In the genomic region with DNA sequence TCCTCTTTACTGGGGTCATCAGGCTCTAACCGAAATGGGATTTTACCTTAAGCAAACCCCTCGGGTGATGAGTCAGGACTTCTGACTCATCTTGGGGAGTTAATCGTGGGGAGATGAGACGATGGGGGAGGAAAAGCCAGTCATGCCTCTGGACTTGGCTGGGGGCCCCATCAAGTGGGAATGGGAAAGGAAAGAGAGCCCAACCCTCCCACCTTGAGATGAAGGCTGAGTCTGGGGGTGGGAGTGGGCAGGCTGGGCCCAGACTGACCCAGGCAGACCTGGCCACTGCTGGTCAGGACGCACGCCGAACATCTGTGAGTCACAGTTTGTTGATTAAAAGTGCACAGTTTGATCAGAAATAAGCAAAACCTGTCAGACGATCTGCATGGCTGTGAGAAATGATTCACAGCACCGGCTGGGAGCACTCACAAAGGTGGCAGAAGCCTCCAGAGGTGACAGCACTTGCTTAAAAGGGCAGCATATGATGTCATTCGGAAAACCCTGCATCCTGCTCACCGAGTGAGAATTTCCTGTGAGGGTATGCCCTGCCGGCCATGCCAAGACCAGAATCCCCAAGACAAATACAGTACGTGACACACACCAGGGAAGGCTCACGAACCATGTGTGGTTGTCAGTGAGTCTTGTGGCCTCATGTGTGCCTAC, we compare ENCODE assay signal across 1 cellular context.
A peak's percentile ranks its signal among the peaks of the same experiment; 100 is the strongest.
TF ChIP-seq lines count a peak whose summit lies in the region.

No MANE protein-coding gene starts in this region.

TF ChIP-seq in K562, 482 proteins besides CTCF, POLR2A, EP300 and RAD21 (continued from another document):
- TF ChIP-seq, protein P1, sequence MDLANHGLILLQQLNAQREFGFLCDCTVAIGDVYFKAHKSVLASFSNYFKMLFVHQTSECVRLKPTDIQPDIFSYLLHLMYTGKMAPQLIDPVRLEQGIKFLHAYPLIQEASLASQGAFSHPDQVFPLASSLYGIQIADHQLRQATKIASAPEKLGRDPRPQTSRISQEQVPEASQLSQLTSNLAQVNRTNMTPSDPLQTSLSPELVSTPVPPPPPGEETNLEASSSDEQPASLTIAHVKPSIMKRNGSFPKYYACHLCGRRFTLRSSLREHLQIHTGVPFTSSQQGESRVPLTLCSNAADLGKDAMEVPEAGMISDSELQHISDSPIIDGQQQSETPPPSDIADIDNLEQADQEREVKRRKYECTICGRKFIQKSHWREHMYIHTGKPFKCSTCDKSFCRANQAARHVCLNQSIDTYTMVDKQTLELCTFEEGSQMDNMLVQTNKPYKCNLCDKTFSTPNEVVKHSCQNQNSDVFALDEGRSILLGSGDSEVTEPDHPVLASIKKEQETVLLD (IDR thresholded peaks at IDR 0.05), result peak; percentile 74; the same call in 1 of the 2 replicates
- TF ChIP-seq, protein P2, sequence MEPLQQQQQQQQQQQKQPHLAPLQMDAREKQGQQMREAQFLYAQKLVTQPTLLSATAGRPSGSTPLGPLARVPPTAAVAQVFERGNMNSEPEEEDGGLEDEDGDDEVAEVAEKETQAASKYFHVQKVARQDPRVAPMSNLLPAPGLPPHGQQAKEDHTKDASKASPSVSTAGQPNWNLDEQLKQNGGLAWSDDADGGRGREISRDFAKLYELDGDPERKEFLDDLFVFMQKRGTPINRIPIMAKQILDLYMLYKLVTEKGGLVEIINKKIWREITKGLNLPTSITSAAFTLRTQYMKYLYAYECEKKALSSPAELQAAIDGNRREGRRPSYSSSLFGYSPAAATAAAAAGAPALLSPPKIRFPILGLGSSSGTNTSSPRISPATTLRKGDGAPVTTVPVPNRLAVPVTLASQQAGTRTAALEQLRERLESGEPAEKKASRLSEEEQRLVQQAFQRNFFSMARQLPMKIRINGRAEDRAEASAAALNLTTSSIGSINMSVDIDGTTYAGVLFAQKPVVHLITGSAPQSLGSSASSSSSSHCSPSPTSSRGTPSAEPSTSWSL (CRISPR knock-in tag; IDR thresholded peaks at IDR 0.05; ENCODE audit: borderline replicate concordance), result no peak
- TF ChIP-seq, protein P3, sequence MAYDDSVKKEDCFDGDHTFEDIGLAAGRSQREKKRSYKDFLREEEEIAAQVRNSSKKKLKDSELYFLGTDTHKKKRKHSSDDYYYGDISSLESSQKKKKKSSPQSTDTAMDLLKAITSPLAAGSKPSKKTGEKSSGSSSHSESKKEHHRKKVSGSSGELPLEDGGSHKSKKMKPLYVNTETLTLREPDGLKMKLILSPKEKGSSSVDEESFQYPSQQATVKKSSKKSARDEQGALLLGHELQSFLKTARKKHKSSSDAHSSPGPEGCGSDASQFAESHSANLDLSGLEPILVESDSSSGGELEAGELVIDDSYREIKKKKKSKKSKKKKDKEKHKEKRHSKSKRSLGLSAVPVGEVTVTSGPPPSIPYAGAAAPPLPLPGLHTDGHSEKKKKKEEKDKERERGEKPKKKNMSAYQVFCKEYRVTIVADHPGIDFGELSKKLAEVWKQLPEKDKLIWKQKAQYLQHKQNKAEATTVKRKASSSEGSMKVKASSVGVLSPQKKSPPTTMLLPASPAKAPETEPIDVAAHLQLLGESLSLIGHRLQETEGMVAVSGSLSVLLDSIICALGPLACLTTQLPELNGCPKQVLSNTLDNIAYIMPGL (CRISPR knock-in tag; IDR thresholded peaks at IDR 0.05), result no peak
- no peak; the same call in 1 of the 2 replicates for TF ChIP-seq MTA2 (IDR thresholded peaks at IDR 0.05; ENCODE audit: low read depth)
- TF ChIP-seq ZNF253 (CRISPR knock-in tag; conservative IDR thresholded peaks at IDR 0.05), result no peak
- no peak for TF ChIP-seq ZNF707 (CRISPR knock-in tag; conservative IDR thresholded peaks at IDR 0.05)
- no peak for TF ChIP-seq PRPF4 (IDR thresholded peaks at IDR 0.05; ENCODE audit: insufficient read depth, low read depth, low read length, poor library complexity, severe bottlenecking)
- TF ChIP-seq YY1 (IDR thresholded peaks at IDR 0.05; ENCODE audit: borderline replicate concordance in 1 of 3, control insufficient read depth in 1 of 3, extremely low read depth in 1 of 3, insufficient read depth in 3 of 3, insufficient read length in 1 of 3, insufficient replicate concordance in 2 of 3, low read depth in 1 of 3, low read length in 2 of 3), result no peak
- no peak for TF ChIP-seq GTF2E2 (tag; IDR thresholded peaks at IDR 0.05)
- no peak for TF ChIP-seq SMAD2 (IDR thresholded peaks at IDR 0.05; ENCODE audit: low read depth, low read length)
- TF ChIP-seq ARNT (IDR thresholded peaks at IDR 0.05), result no peak
- TF ChIP-seq ZNF143 (CRISPR knock-in tag; IDR thresholded peaks at IDR 0.05), result no peak
- no peak for TF ChIP-seq MED1 (CRISPR knock-in tag; IDR thresholded peaks at IDR 0.05; ENCODE audit: borderline replicate concordance)
- TF ChIP-seq HNRNPH1 (optimal IDR thresholded peaks at IDR 0.05; ENCODE audit: low read depth, low read length), result no peak
- TF ChIP-seq, protein P4, sequence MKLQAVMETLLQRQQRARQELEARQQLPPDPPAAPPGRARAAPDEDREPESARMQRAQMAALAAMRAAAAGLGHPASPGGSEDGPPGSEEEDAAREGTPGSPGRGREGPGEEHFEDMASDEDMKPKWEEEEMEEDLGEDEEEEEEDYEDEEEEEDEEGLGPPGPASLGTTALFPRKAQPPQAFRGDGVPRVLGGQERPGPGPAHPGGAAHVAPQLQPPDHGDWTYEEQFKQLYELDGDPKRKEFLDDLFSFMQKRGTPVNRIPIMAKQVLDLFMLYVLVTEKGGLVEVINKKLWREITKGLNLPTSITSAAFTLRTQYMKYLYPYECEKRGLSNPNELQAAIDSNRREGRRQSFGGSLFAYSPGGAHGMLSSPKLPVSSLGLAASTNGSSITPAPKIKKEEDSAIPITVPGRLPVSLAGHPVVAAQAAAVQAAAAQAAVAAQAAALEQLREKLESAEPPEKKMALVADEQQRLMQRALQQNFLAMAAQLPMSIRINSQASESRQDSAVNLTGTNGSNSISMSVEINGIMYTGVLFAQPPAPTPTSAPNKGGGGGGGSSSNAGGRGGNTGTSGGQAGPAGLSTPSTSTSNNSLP (IDR thresholded peaks at IDR 0.05; ENCODE audit: borderline replicate concordance, low read depth, low read length), result peak; percentile 52; the same call in 1 of the 2 replicates
- peak; percentile 95 for TF ChIP-seq SMARCA4 (IDR thresholded peaks at IDR 0.05)
- TF ChIP-seq PRMT5 (CRISPR knock-in tag; IDR thresholded peaks at IDR 0.05), result no peak
- TF ChIP-seq C11orf30 (IDR thresholded peaks at IDR 0.05; ENCODE audit: low read depth), result peak; percentile 92
- no peak for TF ChIP-seq CHD1 (IDR thresholded peaks at IDR 0.05; ENCODE audit: low read length)
- TF ChIP-seq SMARCA5 (IDR thresholded peaks at IDR 0.05), result 0 out of 2 replicates have a peak, but pooled peaks have one; percentile 25
- no peak for TF ChIP-seq CBX8 (IDR thresholded peaks at IDR 0.05; ENCODE audit: borderline replicate concordance, extremely low read depth, low read depth, low read length, poor library complexity, severe bottlenecking)
- TF ChIP-seq BACH1 (tag; IDR thresholded peaks at IDR 0.05), result peak; percentile 72; the same call in 1 of the 2 replicates
- no peak for TF ChIP-seq MYBL2 (IDR thresholded peaks at IDR 0.05; ENCODE audit: low read depth)
- no peak for TF ChIP-seq MYBL2 (CRISPR knock-in tag; IDR thresholded peaks at IDR 0.05; ENCODE audit: borderline replicate concordance)
- no peak for TF ChIP-seq RFX5 (IDR thresholded peaks at IDR 0.05; ENCODE audit: low read depth, low read length)
- TF ChIP-seq TCF3 (CRISPR knock-in tag; IDR thresholded peaks at IDR 0.05), result no peak
- TF ChIP-seq, protein P5, sequence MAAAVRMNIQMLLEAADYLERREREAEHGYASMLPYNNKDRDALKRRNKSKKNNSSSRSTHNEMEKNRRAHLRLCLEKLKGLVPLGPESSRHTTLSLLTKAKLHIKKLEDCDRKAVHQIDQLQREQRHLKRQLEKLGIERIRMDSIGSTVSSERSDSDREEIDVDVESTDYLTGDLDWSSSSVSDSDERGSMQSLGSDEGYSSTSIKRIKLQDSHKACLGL (CRISPR knock-in tag; IDR thresholded peaks at IDR 0.05; ENCODE audit: borderline replicate concordance, poor library complexity, severe bottlenecking), result no peak
- peak; percentile 94 for TF ChIP-seq ZNF316 (IDR thresholded peaks at IDR 0.05)
- peak; percentile 89 for TF ChIP-seq MAFG (tag; conservative IDR thresholded peaks at IDR 0.05)
- no peak for TF ChIP-seq ZNF165 (CRISPR knock-in tag; IDR thresholded peaks at IDR 0.05; ENCODE audit: borderline replicate concordance)
- no peak for TF ChIP-seq FOXJ2 (tag; IDR thresholded peaks at IDR 0.05)
- no peak for TF ChIP-seq SOX6 (IDR thresholded peaks at IDR 0.05)
- no peak for TF ChIP-seq HIVEP1 (CRISPR knock-in tag; IDR thresholded peaks at IDR 0.05)
- no peak for TF ChIP-seq ZNF696 (CRISPR knock-in tag; conservative IDR thresholded peaks at IDR 0.05)
- no peak for TF ChIP-seq ZNF239 (CRISPR knock-in tag; IDR thresholded peaks at IDR 0.05)
- no peak for TF ChIP-seq PTTG1 (tag; IDR thresholded peaks at IDR 0.05; ENCODE audit: low read depth)
- no peak for TF ChIP-seq ILK (tag; IDR thresholded peaks at IDR 0.05; ENCODE audit: borderline replicate concordance, low read depth)
TF ChIP-seq in K562: peak in this region for 57.
